Comparison of ENCODE assay signal across 1 cellular context in the genomic region with DNA sequence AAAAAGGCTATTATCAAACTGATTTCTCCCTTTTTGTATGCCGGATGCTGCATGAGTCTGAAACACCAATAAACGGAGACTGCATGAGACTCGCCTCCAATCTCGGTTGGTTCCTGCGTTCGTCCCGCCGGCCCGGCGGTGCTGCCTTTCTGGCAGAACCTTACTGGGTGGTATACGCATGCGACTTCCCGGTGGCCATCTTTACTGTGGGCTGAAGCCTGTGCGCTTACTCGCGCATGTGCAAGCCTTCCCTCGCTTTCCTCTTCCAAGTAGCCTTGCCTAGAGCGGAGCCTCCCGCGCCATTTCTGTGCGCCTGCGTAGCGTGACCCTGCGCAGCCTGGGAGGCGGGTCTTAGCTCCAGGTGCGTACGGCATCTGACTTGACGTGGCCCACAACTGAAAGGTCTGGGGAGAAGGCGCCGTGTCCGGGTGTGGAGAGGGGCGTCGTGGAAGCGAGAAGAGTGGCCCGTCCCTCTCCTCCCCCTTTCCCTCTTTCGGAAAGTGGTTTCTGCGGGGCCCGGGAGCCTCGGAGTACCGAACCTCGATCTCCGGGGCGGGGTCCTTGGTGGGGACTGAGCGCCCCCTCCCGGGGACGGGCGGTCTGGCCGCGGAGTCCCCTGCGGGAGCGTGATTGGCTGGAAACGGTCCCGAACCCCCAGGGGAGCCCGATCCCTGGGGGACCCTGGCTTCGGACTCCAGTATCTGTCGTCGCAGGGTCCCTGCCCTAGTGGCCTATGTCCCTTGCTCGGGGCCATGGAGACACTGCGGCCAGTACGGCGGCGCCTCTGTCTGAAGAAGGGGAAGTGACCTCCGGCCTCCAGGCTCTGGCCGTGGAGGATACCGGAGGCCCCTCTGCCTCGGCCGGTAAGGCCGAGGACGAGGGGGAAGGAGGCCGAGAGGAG.
A peak's percentile ranks its signal among the peaks of the same experiment; 100 is the strongest.
TF ChIP-seq lines count a peak whose summit lies in the region.

Gene PAGR1 (plus strand): TSS at position 360 of the 901 bp plus-strand sequence. CDS start 374 bp downstream, at position 734.

TF ChIP-seq in HepG2, 621 proteins besides CTCF, POLR2A, EP300 and RAD21 (continued from another document and continues in another):
- peak; percentile 94 for TF ChIP-seq ZSCAN9 (CRISPR knock-in tag; IDR thresholded peaks at IDR 0.05; ENCODE audit: borderline replicate concordance)
- 0 out of 2 replicates have a peak, but pooled peaks have one; percentile 37 for TF ChIP-seq ZSCAN22 (CRISPR knock-in tag; IDR thresholded peaks at IDR 0.05)
- TF ChIP-seq RFXAP (CRISPR knock-in tag; IDR thresholded peaks at IDR 0.05; ENCODE audit: borderline replicate concordance) = peak; percentile 67; the same call in 1 of the 2 replicates
- peak; percentile 35; the same call in 1 of the 2 replicates for TF ChIP-seq RCOR2 (CRISPR knock-in tag; IDR thresholded peaks at IDR 0.05)
- peak; percentile 41; the same call in 1 of the 2 replicates for TF ChIP-seq HMG20B (CRISPR knock-in tag; conservative IDR thresholded peaks at IDR 0.05)
- TF ChIP-seq, protein P1, sequence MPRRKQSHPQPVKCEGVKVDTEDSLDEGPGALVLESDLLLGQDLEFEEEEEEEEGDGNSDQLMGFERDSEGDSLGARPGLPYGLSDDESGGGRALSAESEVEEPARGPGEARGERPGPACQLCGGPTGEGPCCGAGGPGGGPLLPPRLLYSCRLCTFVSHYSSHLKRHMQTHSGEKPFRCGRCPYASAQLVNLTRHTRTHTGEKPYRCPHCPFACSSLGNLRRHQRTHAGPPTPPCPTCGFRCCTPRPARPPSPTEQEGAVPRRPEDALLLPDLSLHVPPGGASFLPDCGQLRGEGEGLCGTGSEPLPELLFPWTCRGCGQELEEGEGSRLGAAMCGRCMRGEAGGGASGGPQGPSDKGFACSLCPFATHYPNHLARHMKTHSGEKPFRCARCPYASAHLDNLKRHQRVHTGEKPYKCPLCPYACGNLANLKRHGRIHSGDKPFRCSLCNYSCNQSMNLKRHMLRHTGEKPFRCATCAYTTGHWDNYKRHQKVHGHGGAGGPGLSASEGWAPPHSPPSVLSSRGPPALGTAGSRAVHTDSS (CRISPR knock-in tag; conservative IDR thresholded peaks at IDR 0.05) = 0 out of 2 replicates have a peak, but pooled peaks have one; percentile 18
- peak; percentile 89; the same call in 1 of the 2 replicates for TF ChIP-seq ZNF512B (CRISPR knock-in tag; IDR thresholded peaks at IDR 0.05; ENCODE audit: borderline replicate concordance)
- peak; percentile 82 for TF ChIP-seq ATF7-NPFF (CRISPR knock-in tag; IDR thresholded peaks at IDR 0.05; ENCODE audit: low read depth)
- no peak; the same call in 1 of the 2 replicates for TF ChIP-seq ZNF263 (CRISPR knock-in tag; IDR thresholded peaks at IDR 0.05)
- TF ChIP-seq ZNF644 (CRISPR knock-in tag; IDR thresholded peaks at IDR 0.05; ENCODE audit: low read depth) = no peak
- TF ChIP-seq MEIS1 (CRISPR knock-in tag; IDR thresholded peaks at IDR 0.05; ENCODE audit: borderline replicate concordance) = peak; percentile 89; the same call in 1 of the 2 replicates
- TF ChIP-seq ZNF761 (CRISPR knock-in tag; conservative IDR thresholded peaks at IDR 0.05) = peak; percentile 95
- TF ChIP-seq FOXJ3 (CRISPR knock-in tag; IDR thresholded peaks at IDR 0.05; ENCODE audit: borderline replicate concordance) = 0 out of 2 replicates have a peak, but pooled peaks have one; percentile 27
- peak; percentile 8; the same call in 1 of the 2 replicates for TF ChIP-seq NFE2 (CRISPR knock-in tag; IDR thresholded peaks at IDR 0.05)
- TF ChIP-seq RERE (CRISPR knock-in tag; IDR thresholded peaks at IDR 0.05; ENCODE audit: low read depth) = no peak
- peak; percentile 77; the same call in 1 of the 2 replicates for TF ChIP-seq ZMYM3 (CRISPR knock-in tag; IDR thresholded peaks at IDR 0.05)
- no peak for TF ChIP-seq SMYD3 (CRISPR knock-in tag; IDR thresholded peaks at IDR 0.05)
- TF ChIP-seq, protein P2, sequence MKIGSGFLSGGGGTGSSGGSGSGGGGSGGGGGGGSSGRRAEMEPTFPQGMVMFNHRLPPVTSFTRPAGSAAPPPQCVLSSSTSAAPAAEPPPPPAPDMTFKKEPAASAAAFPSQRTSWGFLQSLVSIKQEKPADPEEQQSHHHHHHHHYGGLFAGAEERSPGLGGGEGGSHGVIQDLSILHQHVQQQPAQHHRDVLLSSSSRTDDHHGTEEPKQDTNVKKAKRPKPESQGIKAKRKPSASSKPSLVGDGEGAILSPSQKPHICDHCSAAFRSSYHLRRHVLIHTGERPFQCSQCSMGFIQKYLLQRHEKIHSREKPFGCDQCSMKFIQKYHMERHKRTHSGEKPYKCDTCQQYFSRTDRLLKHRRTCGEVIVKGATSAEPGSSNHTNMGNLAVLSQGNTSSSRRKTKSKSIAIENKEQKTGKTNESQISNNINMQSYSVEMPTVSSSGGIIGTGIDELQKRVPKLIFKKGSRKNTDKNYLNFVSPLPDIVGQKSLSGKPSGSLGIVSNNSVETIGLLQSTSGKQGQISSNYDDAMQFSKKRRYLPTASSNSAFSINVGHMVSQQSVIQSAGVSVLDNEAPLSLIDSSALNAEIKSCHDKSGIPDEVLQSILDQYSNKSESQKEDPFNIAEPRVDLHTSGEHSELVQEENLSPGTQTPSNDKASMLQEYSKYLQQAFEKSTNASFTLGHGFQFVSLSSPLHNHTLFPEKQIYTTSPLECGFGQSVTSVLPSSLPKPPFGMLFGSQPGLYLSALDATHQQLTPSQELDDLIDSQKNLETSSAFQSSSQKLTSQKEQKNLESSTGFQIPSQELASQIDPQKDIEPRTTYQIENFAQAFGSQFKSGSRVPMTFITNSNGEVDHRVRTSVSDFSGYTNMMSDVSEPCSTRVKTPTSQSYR (CRISPR knock-in tag; IDR thresholded peaks at IDR 0.05; ENCODE audit: borderline replicate concordance) = no peak; the same call in 1 of the 2 replicates
- peak; percentile 37; the same call in 1 of the 2 replicates for TF ChIP-seq RFX5 (IDR thresholded peaks at IDR 0.05; ENCODE audit: low read depth, low read length)
- peak; percentile 87; the same call in 1 of the 2 replicates for TF ChIP-seq ATF2 (CRISPR knock-in tag; IDR thresholded peaks at IDR 0.05)
- no peak for TF ChIP-seq GTF3A (CRISPR knock-in tag; conservative IDR thresholded peaks at IDR 0.05)
- no peak for TF ChIP-seq ZIK1 (CRISPR knock-in tag; IDR thresholded peaks at IDR 0.05; ENCODE audit: borderline replicate concordance, low read depth)
- TF ChIP-seq PHF20 (CRISPR knock-in tag; IDR thresholded peaks at IDR 0.05) = peak; percentile 83
- no peak for TF ChIP-seq SYNCRIP (IDR thresholded peaks at IDR 0.05; ENCODE audit: insufficient read depth, low read depth, low read length)
- TF ChIP-seq, protein P3, sequence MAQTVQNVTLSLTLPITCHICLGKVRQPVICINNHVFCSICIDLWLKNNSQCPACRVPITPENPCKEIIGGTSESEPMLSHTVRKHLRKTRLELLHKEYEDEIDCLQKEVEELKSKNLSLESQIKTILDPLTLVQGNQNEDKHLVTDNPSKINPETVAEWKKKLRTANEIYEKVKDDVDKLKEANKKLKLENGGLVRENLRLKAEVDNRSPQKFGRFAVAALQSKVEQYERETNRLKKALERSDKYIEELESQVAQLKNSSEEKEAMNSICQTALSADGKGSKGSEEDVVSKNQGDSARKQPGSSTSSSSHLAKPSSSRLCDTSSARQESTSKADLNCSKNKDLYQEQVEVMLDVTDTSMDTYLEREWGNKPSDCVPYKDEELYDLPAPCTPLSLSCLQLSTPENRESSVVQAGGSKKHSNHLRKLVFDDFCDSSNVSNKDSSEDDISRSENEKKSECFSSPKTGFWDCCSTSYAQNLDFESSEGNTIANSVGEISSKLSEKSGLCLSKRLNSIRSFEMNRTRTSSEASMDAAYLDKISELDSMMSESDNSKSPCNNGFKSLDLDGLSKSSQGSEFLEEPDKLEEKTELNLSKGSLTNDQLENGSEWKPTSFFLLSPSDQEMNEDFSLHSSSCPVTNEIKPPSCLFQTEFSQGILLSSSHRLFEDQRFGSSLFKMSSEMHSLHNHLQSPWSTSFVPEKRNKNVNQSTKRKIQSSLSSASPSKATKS (CRISPR knock-in tag; IDR thresholded peaks at IDR 0.05) = no peak
- TF ChIP-seq FOXM1 (CRISPR knock-in tag; IDR thresholded peaks at IDR 0.05) = no peak
- peak; percentile 89 for TF ChIP-seq DZIP1 (CRISPR knock-in tag; IDR thresholded peaks at IDR 0.05)
- peak; percentile 87 for TF ChIP-seq POGZ (CRISPR knock-in tag; IDR thresholded peaks at IDR 0.05)
- no peak for TF ChIP-seq PBX3 (CRISPR knock-in tag; IDR thresholded peaks at IDR 0.05; ENCODE audit: borderline replicate concordance)
- no peak for TF ChIP-seq ZNF3 (CRISPR knock-in tag; IDR thresholded peaks at IDR 0.05)
